Comparison of ENCODE assay signal across 9 cellular contexts in the genomic region with DNA sequence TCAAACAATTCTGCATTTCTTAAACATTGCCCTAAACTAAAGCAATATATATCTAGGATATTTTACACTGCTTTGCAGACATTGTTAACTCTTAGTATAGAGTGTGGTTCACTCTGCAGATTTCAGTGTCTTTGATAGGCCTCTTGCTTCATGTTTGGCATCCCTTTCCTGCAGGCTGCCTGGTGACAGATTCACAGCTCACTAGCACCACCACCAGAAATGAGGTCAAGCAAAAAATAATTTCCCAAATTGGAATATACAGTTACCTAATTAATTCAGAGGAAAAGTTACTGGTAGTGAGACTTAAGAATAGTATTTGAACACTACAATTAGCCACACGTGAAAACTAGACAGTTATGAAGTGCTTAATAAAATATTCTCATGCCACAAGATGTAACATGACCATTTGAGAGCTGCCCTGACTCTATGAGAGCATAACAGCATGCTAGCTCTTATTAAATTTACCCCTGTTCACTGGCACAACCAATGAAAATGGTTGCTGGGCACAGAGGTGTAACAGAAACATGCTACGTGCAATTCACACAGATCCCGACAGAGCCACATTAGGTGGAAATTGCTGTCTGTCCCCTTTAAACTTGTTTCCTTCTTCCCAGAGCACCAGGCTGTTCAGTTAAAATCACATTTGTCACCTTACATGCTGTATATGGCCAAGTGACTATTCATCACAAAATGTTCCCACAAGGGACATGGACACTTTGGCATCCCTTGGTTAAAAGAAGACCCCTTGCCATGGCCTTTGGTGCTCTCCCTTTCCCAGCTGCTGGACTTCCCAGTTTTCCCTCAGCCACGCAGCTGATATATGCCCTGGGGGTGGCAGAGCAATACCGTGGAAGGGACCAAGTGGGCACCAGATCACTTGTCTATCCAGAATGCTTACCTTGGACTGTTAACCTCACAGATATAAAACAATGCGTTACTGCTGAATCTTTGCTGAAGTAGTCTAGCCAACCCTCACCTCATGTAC. TPM values are rescaled to one million over a fixed set of nuclear protein-coding genes. Genes with fewer than 3 reads are reported as not detected.
A peak's percentile ranks its signal among the peaks of the same experiment; 100 is the strongest.
DNase-seq lines count a peak whose midpoint lies in the region; TF ChIP-seq lines count a peak whose summit lies in the region.
"Had no signal": no experiment of that assay in that cellular context is flagged by ENCODE, and none has a peak within 500 bp of the region (broad histone marks: within the 10 kb centered on the region; RNA-seq: fewer than 3 reads in every experiment).

No MANE protein-coding gene starts in this region.

- TF ChIP-seq POLR2A in lower leg skin (IDR thresholded peaks at IDR 0.05) = no peak

- 64 to 70% methylated on average over 6 of the region's 6 CpGs for WGBS in lower leg skin, 2 donors

- H3K4me1 ChIP-seq in tibial artery = no peaks in the 10 kb centered on the region

- H3K4me3 ChIP-seq in brain microvascular endothelial cell (ENCODE audit: low read depth, low read length) (no peak overlapping the region), lower leg skin (ENCODE audit: low read depth, poor library complexity, severe bottlenecking) (no peak overlapping the region), tibial artery (no peak overlapping the region)

- in situ Hi-C loops in brain microvascular endothelial cell (cut with HindIII; ENCODE audit: low pct_ligation_motif_present, low sequenced_read_pairs) = no loop called here

- intact Hi-C loops in lower leg skin (cut with DNase I; ENCODE audit: low total_unique reads) (no loop called here), tibial artery (cut with DNase I; ENCODE audit: low total_unique reads) (no loop called here)

- H3K27me3 ChIP-seq in brain microvascular endothelial cell (replicated peaks) (no peaks in the 10 kb centered on the region), tibial artery (no peaks in the 10 kb centered on the region)

- no peaks in the 10 kb centered on the region for H3K36me3 ChIP-seq in brain microvascular endothelial cell (replicated peaks)
- peaks cover 0 to 15% (median 0%) of the 10 kb centered on the region in 3 donors for H3K36me3 ChIP-seq in tibial artery

- DNase-seq in DMS 273 treated with DMSO at 0.1 percent for 48 hours (lab: John Stamatoyannopoulos, UW) = peak; percentile 4
- peak; percentile 28 for DNase-seq in LHCN-M2 (ENCODE audit: low read depth)
- DNase-seq in brain microvascular endothelial cell = peak; percentile 2
- DNase-seq in medulla oblongata (ENCODE audit: extremely low spot score) = peak; percentile 39
- no peak for DNase-seq in DMS79 treated with DMSO at 0.1 percent for 48 hours (lab: John Stamatoyannopoulos, UW)
- no peak for DNase-seq in lower leg skin (ENCODE audit: low spot score in 2 of 2)
- no peak for DNase-seq in middle frontal gyrus (ENCODE audit: extremely low spot score, low spot score)
- no peak for DNase-seq in tibial artery
- DNase-seq: NK-92 treated with Interleukin-12 subunit alpha and Interleukin-12 subunit beta, amount 100 ng/mL, for 24 hours had no signal

- H3K27ac ChIP-seq in brain microvascular endothelial cell (no peak overlapping the region), tibial artery (no peak overlapping the region)

- H3K9me3 ChIP-seq in tibial artery = no peaks in the 10 kb centered on the region

- TF ChIP-seq CTCF in brain microvascular endothelial cell (IDR thresholded peaks at IDR 0.05; ENCODE audit: low read depth, low read length, missing control alignments) (peak; percentile 43), lower leg skin (IDR thresholded peaks at IDR 0.05) (no peak), tibial artery (IDR thresholded peaks at IDR 0.05) (no peak)

RNA-seq across cellular contexts. Expression of gene PAIP2B, which starts 35.7 kb away (rescaled TPM):
- total RNA-seq in LHCN-M2 (2014; rRNA removed) = 0.06 and 0.17 TPM in 2 replicates
- polyA plus RNA-seq in LHCN-M2 (2012) = 0.15 TPM
- 10 to 100 TPM; 20.1 to 29.8 (median 23.1) TPM for total RNA-seq in lower leg skin

Comparison
In these comparisons a context has a peak if more than half of its experiments do, and no peak if none do; other contexts are left out.
1. DNase-seq: peak in DMS 273 treated with DMSO at 0.1 percent for 48 hours (single experiment), LHCN-M2 (single experiment), brain microvascular endothelial cell (single experiment) and medulla oblongata (single experiment); none in DMS79 treated with DMSO at 0.1 percent for 48 hours (single experiment), lower leg skin (0 of 2), middle frontal gyrus (single experiment) and tibial artery (0 of 2).
2. RNA of gene PAIP2B, which starts 35.7 kb away (total RNA-seq): 20.1 to 29.8 TPM in lower leg skin; 0.06 to 0.17 TPM in LHCN-M2; every median in the first group is over 10 times any median in the second.